Comparison of ENCODE assay signal across 8 cellular contexts in genomic region chr1:236502579-236502971, GRCh38. TPM values are rescaled to one million over a fixed set of nuclear protein-coding genes. Genes with fewer than 3 reads are reported as not detected.
DNase-seq lines count a peak whose midpoint lies in the region; ATAC-seq and TF ChIP-seq lines count a peak whose summit lies in the region.
"Had no signal": no experiment of that assay in that cellular context is flagged by ENCODE, and none has a peak within 500 bp of the region (broad histone marks: within the 10 kb centered on the region; RNA-seq: fewer than 3 reads in every experiment).

No MANE protein-coding gene starts in this region.

- H3K9me2 ChIP-seq in HCT116 (ENCODE audit: insufficient read depth) = no peaks in the 10 kb centered on the region

- H3K36me3 Mint-ChIP-seq in T-helper 17 cell (ENCODE audit: low read depth) = no peaks in the 10 kb centered on the region

- DNase-seq in HCT116 (ENCODE audit: low read depth, low spot score) = no peak
- no peak for DNase-seq in T-helper 17 cell
- DNase-seq in fibroblast of pulmonary artery (ENCODE audit: low read depth) = peak; percentile 69
- DNase-seq in retinal pigment epithelial cell (ENCODE audit: low read depth) = peak; percentile 37
- no peak for DNase-seq in NCI-H1105 treated with DMSO at 0.1 percent for 48 hours (lab: John Stamatoyannopoulos, UW)

- CTCF ChIA-PET in HCT116 (lab: Charles Lee) = no interaction called here

- H3K4me2 ChIP-seq in HCT116 (ENCODE audit: low read length) = peak overlapping the region; percentile 97

- H3K9me3 ChIP-seq in HCT116 (ENCODE audit: control insufficient read depth in 1 of 2, insufficient read depth in 1 of 2, low read depth in 1 of 2, low read length in 2 of 2) (no peaks in the 10 kb centered on the region), T-helper 17 cell (ENCODE audit: control insufficient read depth, low read length, poor library complexity, severe bottlenecking) (no peaks in the 10 kb centered on the region)

- ATAC-seq in HCT116 = peak; percentile 41
- ATAC-seq in T-helper 17 cell = no peak
- no peak for ATAC-seq in GM21526 (IDR thresholded peaks at IDR 0.05; ENCODE audit: low FRiP score, unreplicated experiment)
- no peak for ATAC-seq in GM18517 (IDR thresholded peaks at IDR 0.05; ENCODE audit: unreplicated experiment)

- H3K4me3 ChIP-seq in HCT116 (replicated peaks in 1 of 2; ENCODE audit: low read depth in 1 of 2, low read length in 2 of 2) = peak overlapping the region in 1 of 2 experiments; percentile 60; a peak in 2 of 4 replicates
- H3K4me3 ChIP-seq in fibroblast of pulmonary artery (replicated peaks; ENCODE audit: low read depth, low read length) = no peak overlapping the region
- no peak overlapping the region for H3K4me3 ChIP-seq in retinal pigment epithelial cell (ENCODE audit: low read length)
- H3K4me3 ChIP-seq: cardiac muscle cell had no signal

- H3K4me1 ChIP-seq in HCT116 (ENCODE audit: control insufficient read depth in 1 of 2, insufficient read depth in 2 of 2, low read length in 2 of 2) = peaks cover 17 to 21% of the 10 kb centered on the region in 2 experiments

- no peak for TF ChIP-seq RAD21 in HCT116 (IDR thresholded peaks at IDR 0.05; ENCODE audit: low read depth)

- peak overlapping the region; percentile 100 for H2AFZ ChIP-seq in HCT116 (ENCODE audit: low read depth, low read length, poor library complexity, severe bottlenecking)

- no peak for TF ChIP-seq CTCF in HCT116 (IDR thresholded peaks at IDR 0.05 in 2 of 3, conservative IDR thresholded peaks at IDR 0.05 in 1 of 3; ENCODE audit: borderline replicate concordance in 1 of 3, insufficient read depth in 1 of 3, low read depth in 2 of 3, low read length in 2 of 3)
- TF ChIP-seq CTCF in fibroblast of pulmonary artery (IDR thresholded peaks at IDR 0.05; ENCODE audit: low read length, missing control alignments) = no peak
- no peak for TF ChIP-seq CTCF in retinal pigment epithelial cell (conservative IDR thresholded peaks at IDR 0.05; ENCODE audit: low read depth, low read length)

- H3K27me3 Mint-ChIP-seq in T-helper 17 cell = no peaks in the 10 kb centered on the region

- H3K27me3 ChIP-seq in HCT116 (ENCODE audit: insufficient read depth, low read length) = no peaks in the 10 kb centered on the region
- H3K27me3 ChIP-seq: cardiac muscle cell had no signal

- RAD21 ChIA-PET in HCT116 (lab: Charles Lee; ENCODE audit: low non-redundant PET in 1 of 2, low total read pairs in 2 of 2, uncharacterized antibody in 2 of 2, unreplicated experiment in 2 of 2) = no interaction called here

- H3K27ac Mint-ChIP-seq in T-helper 17 cell = peak overlapping the region; percentile 89

- no peaks in the 10 kb centered on the region for H3K36me3 ChIP-seq in HCT116 (ENCODE audit: control insufficient read depth in 1 of 2, insufficient read depth in 2 of 2, low read length in 2 of 2)
- H3K36me3 ChIP-seq: cardiac muscle cell had no signal

- POLR2A ChIA-PET in HCT116 (lab: Charles Lee) = no interaction called here

- H3K4me3 Mint-ChIP-seq in T-helper 17 cell = peak overlapping the region; percentile 87

- BruUV-seq in HCT116 (replicated peaks; lab: Mats Ljungman, UMichigan) = no TSS peak

- peak overlapping the region; percentile 56; the same call in 1 of the 2 replicates for H3K27ac ChIP-seq in HCT116 (ENCODE audit: low read depth, low read length)
- H3K27ac ChIP-seq: cardiac muscle cell had no signal

- no peaks in the 10 kb centered on the region for H4K20me1 ChIP-seq in HCT116 (ENCODE audit: insufficient read depth)

- peak overlapping the region; percentile 55 for H3K9ac ChIP-seq in HCT116 (ENCODE audit: low read length)

- peaks cover 11% of the 10 kb centered on the region for H3K4me1 Mint-ChIP-seq in T-helper 17 cell

- no peaks in the 10 kb centered on the region for H3K79me2 ChIP-seq in HCT116 (ENCODE audit: insufficient read depth, low read length)

- intact Hi-C loops in HCT116 (cut with micrococcal nuclease) = no loop called here

- TF ChIP-seq POLR2A in HCT116 (IDR thresholded peaks at IDR 0.05; ENCODE audit: borderline replicate concordance, extremely low read depth, insufficient read depth, insufficient read length) = no peak

TF ChIP-seq in HCT116, 20 proteins besides CTCF, POLR2A, EP300 and RAD21:
- TF ChIP-seq SP1 (IDR thresholded peaks at IDR 0.05; ENCODE audit: low read depth) (no peak; the same call in 1 of the 2 replicates), CBX3 (IDR thresholded peaks at IDR 0.05; ENCODE audit: low read depth) (peak; percentile 63; the same call in 1 of the 2 replicates), MAX (IDR thresholded peaks at IDR 0.05) (peak; percentile 52), ZBTB33 (IDR thresholded peaks at IDR 0.05; ENCODE audit: extremely low read depth, insufficient replicate concordance, low read length) (no peak)

RNA-seq across cellular contexts. Expression of gene LGALS8, which starts 21.2 kb away (rescaled TPM):
- 30.7 TPM for total RNA-seq in HCT116 (2021; ENCODE audit: unreplicated experiment)
- polyA plus RNA-seq in HCT116 (2012) = 20.8 and 31.3 TPM in 2 replicates
- total RNA-seq in T-helper 17 cell = 100 to 1,000 TPM; 161 to 173 TPM

Comparison
In these comparisons a context has a peak if more than half of its experiments do, and no peak if none do; other contexts are left out.
1. DNase-seq: peak in fibroblast of pulmonary artery (single experiment) and retinal pigment epithelial cell (single experiment); none in HCT116 (single experiment), T-helper 17 cell (0 of 3) and NCI-H1105 treated with DMSO at 0.1 percent for 48 hours (single experiment).